Comparison of ENCODE assay signal across 14 cellular contexts in the genomic region with DNA sequence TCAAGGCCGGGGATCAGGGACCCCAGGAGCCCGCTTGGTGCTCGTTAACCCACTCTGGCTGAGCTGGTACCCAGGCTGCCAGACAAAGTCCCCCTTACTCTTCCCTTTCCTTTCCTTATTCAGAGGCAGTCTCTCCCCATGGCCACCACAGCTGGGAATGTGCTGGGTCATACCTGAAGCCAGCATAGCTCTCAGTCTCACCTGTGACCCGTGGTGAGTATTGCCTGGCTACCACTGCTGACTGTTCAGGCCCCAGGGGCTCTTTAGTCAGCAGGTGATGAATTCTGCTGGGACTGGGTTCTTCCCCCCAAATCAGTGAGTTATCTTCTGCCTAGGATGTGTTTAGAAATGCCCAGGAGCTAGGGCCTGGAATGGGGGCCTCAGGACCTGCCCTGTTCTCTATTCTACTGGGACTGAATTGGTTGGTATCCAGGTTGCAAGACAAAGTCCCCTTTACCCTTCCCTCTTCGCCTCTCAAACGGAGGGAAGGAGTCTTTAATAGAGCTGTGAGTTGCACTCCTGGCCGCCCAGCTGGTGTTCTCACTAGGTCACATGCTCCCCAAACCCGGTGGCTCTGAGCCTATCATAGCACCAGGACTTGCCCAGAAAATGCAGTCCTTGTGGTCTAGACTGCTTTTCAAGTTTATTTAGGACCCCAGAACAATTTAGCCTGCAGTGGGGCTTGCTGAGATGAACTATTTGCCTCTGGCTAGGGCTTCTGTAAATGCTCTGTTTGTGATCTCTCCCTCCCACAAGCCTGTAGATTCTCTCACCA.
"Had no signal": no experiment of that assay in that cellular context is flagged by ENCODE, and none has a peak within 500 bp of the region (broad histone marks: within the 10 kb centered on the region; RNA-seq: fewer than 3 reads in every experiment).

No MANE protein-coding gene starts in this region.

- H3K9me3 ChIP-seq: colonic mucosa, transverse colon had no signal

- H3K4me3 ChIP-seq: colonic mucosa, transverse colon had no signal

- H3K4me1 ChIP-seq: colonic mucosa, transverse colon had no signal

- ATAC-seq: activated T-helper 17 cell treated with anti-CD3 and anti-CD28 coated beads, Interleukin-2, amount 50 U/mL, for 72 hours; left ventricle myocardium superior had no signal

- H3K36me3 ChIP-seq: colonic mucosa, transverse colon had no signal

- H3K27me3 ChIP-seq: colonic mucosa, transverse colon had no signal

- DNase-seq: activated CD4-positive, alpha-beta T cell treated with anti-CD3 and anti-CD28 coated beads for 48 hours; activated CD8-positive, alpha-beta memory T cell treated with anti-CD3 and anti-CD28 coated beads for 24 hours; activated naive CD4-positive, alpha-beta T cell treated with anti-CD3 and anti-CD28 coated beads for 36 hours; colonic mucosa; effector CD8-positive, alpha-beta T cell; left ventricle myocardium superior; midbrain; retina; stimulated activated CD4-positive, alpha-beta T cell treated with anti-CD3 and anti-CD28 coated beads, Interleukin-15, amount 100 ng/mL, for 24 hours; stimulated activated CD4-positive, alpha-beta T cell treated with anti-CD3 and anti-CD28 coated beads, Interleukin-4, amount 100 ng/mL, for 4 hours; T-helper 9 cell; transverse colon had no signal

- H3K27ac ChIP-seq: colonic mucosa, transverse colon, VCaP had no signal
